8 cellular contexts compared by ENCODE assay signal in genomic region chr22:37807410-37808293, GRCh38. TPM values are rescaled to one million over a fixed set of nuclear protein-coding genes. Genes with fewer than 3 reads are reported as not detected.
DNase-seq lines count a peak whose midpoint lies in the region; ATAC-seq, FAIRE-seq and TF ChIP-seq lines count a peak whose summit lies in the region.

TSS of gene GCAT (plus strand) at chr22:37807934. CDS start at chr22:37807968, 34 bp downstream.

- peaks cover 30% of the 10 kb centered on the region for H3K4me1 Mint-ChIP-seq in T-helper 2 cell treated with Interferon-gamma antibody and Interleukin-4, amounts not matched to agents 5 μg/mL and 100 μg/mL, for 36 hours (ENCODE audit: low read depth)

- H3K36me3 Mint-ChIP-seq in T-helper 2 cell treated with Interferon-gamma antibody and Interleukin-4, amounts not matched to agents 5 μg/mL and 100 μg/mL, for 36 hours (ENCODE audit: low read depth) = no peaks in the 10 kb centered on the region

- DNase-seq in NCI-H187 (lab: John Stamatoyannopoulos, UW) = peak; percentile 80 to 90
- DNase-seq in T-helper 2 cell treated with Interferon-gamma antibody and Interleukin-4, amounts not matched to agents 5 μg/mL and 100 μg/mL, for 36 hours (ENCODE audit: low spot score) = peak; percentile 90
- peak; percentile 56 to 97 (median 90) for DNase-seq in anterior cingulate cortex (lab: John Stamatoyannopoulos, UW)
- DNase-seq in left ventricle myocardium superior = peak; percentile 98
- peak; percentile 96 to 97 for DNase-seq in psoas muscle
- DNase-seq in urothelium cell line (ENCODE audit: low spot score) = peak; percentile 99

- no peaks in the 10 kb centered on the region for H3K27me3 ChIP-seq in psoas muscle (ENCODE audit: insufficient read depth in 3 of 3, low read length in 2 of 3)

- H3K9me3 Mint-ChIP-seq in T-helper 2 cell treated with Interferon-gamma antibody and Interleukin-4, amounts not matched to agents 5 μg/mL and 100 μg/mL, for 36 hours = no peaks in the 10 kb centered on the region

- H3K27me3 Mint-ChIP-seq in T-helper 2 cell treated with Interferon-gamma antibody and Interleukin-4, amounts not matched to agents 5 μg/mL and 100 μg/mL, for 36 hours (ENCODE audit: low read depth) = peaks cover 30% of the 10 kb centered on the region

- intact Hi-C loops in left ventricle myocardium superior (cut with micrococcal nuclease) (no loop called here), psoas muscle (cut with DNase I) (no loop called here)

- peak within 1 kb of the TSS; percentile 10 for H3K27ac Mint-ChIP-seq in T-helper 2 cell treated with Interferon-gamma antibody and Interleukin-4, amounts not matched to agents 5 μg/mL and 100 μg/mL, for 36 hours

- no peaks in the 10 kb centered on the region for H3K9me3 ChIP-seq in psoas muscle

- H3K36me3 ChIP-seq in psoas muscle (ENCODE audit: insufficient read depth in 1 of 2, low read depth in 1 of 2) = no peaks in the 10 kb centered on the region

- ATAC-seq in HG02840 (IDR thresholded peaks at IDR 0.05; ENCODE audit: low FRiP score, unreplicated experiment) = peak; percentile 77
- ATAC-seq in left ventricle myocardium superior = peak; percentile 88
- peak; percentile 87 to 91 (median 88) for ATAC-seq in psoas muscle

- peak within 1 kb of the TSS; percentile 92 for H3K27ac ChIP-seq in psoas muscle

- TF ChIP-seq CTCF in GM12875 (IDR thresholded peaks at IDR 0.05; ENCODE audit: borderline replicate concordance, insufficient read depth, low read depth, low read length) = no peak
- no peak for TF ChIP-seq CTCF in psoas muscle (IDR thresholded peaks at IDR 0.05)

- peak within 1 kb of the TSS; percentile 69 for H3K4me3 ChIP-seq in GM12875 (ENCODE audit: low read depth, low read length)
- H3K4me3 ChIP-seq in psoas muscle = peak within 1 kb of the TSS; percentile 83

- FAIRE-seq in urothelium cell line (lab: Jason Lieb, UNC) = peak; percentile 97

- peaks cover 8% of the 10 kb centered on the region for H3K4me1 ChIP-seq in psoas muscle

- peak within 1 kb of the TSS; percentile 77 for H3K4me3 Mint-ChIP-seq in T-helper 2 cell treated with Interferon-gamma antibody and Interleukin-4, amounts not matched to agents 5 μg/mL and 100 μg/mL, for 36 hours

- 0% methylated on average over 62 to 73 of the region's 73 CpGs for WGBS in psoas muscle, 3 donors

RNA-seq across cellular contexts. Expression of gene GCAT, which starts in this region (rescaled TPM):
- total RNA-seq in left ventricle myocardium superior (42.0 TPM), psoas muscle (10 to 100 TPM in 1 of 4 donors, 1 to 10 TPM in 3; 7.7 to 19.2 (median 9.3) TPM)
- 1 to 10 TPM; 5.4 to 8.3 (median 7.8) TPM for polyA plus RNA-seq in psoas muscle

Comparison
In these comparisons a context has a peak if more than half of its experiments do, and no peak if none do; other contexts are left out.
1. Peak in every context shown above with its lines: DNase-seq, ATAC-seq, H3K4me3 ChIP-seq and H3K27ac ChIP-seq.